Comparison of ENCODE assay signal across 1 cellular context in the genomic region with DNA sequence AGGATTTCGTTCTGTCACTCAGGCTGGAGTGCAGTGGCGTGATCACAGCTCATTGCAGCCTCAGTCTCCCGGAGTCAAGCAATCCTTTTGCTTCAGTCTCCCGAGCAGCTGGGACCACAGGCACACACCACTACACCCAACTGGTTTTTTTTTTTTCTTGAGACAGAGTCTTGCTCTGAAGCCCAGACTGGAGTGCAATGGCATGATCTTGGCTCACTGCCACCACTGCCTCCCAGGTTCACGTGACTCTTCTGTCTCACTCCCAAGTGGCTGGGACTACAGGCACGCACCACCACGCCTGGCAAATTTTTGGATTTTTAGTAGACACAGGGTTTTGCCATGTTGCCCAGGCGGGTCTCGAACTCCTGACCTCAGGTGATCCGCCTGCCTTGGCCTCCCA.
TF ChIP-seq lines count a peak whose summit lies in the region.

No MANE protein-coding gene starts in this region.

TF ChIP-seq in HepG2, 621 proteins besides CTCF, POLR2A, EP300 and RAD21:
- TF ChIP-seq, protein P1, sequence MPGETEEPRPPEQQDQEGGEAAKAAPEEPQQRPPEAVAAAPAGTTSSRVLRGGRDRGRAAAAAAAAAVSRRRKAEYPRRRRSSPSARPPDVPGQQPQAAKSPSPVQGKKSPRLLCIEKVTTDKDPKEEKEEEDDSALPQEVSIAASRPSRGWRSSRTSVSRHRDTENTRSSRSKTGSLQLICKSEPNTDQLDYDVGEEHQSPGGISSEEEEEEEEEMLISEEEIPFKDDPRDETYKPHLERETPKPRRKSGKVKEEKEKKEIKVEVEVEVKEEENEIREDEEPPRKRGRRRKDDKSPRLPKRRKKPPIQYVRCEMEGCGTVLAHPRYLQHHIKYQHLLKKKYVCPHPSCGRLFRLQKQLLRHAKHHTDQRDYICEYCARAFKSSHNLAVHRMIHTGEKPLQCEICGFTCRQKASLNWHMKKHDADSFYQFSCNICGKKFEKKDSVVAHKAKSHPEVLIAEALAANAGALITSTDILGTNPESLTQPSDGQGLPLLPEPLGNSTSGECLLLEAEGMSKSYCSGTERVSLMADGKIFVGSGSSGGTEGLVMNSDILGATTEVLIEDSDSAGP (CRISPR knock-in tag; IDR thresholded peaks at IDR 0.05; ENCODE audit: borderline replicate concordance), result no peak
- TF ChIP-seq, protein P2, sequence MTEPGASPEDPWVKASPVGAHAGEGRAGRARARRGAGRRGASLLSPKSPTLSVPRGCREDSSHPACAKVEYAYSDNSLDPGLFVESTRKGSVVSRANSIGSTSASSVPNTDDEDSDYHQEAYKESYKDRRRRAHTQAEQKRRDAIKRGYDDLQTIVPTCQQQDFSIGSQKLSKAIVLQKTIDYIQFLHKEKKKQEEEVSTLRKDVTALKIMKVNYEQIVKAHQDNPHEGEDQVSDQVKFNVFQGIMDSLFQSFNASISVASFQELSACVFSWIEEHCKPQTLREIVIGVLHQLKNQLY (CRISPR knock-in tag; IDR thresholded peaks at IDR 0.05), result no peak
- TF ChIP-seq CAMTA2 (CRISPR knock-in tag; IDR thresholded peaks at IDR 0.05; ENCODE audit: borderline replicate concordance) (no peak), ZSCAN9 (CRISPR knock-in tag; IDR thresholded peaks at IDR 0.05; ENCODE audit: borderline replicate concordance) (no peak), NFYC (CRISPR knock-in tag; IDR thresholded peaks at IDR 0.05) (no peak), SUZ12 (IDR thresholded peaks at IDR 0.05; ENCODE audit: low read depth, low read length) (no peak), ZFYVE20 (CRISPR knock-in tag; IDR thresholded peaks at IDR 0.05; ENCODE audit: borderline replicate concordance, low read depth) (no peak), PAWR (CRISPR knock-in tag; IDR thresholded peaks at IDR 0.05; ENCODE audit: borderline replicate concordance) (no peak), NR2F1 (CRISPR knock-in tag; IDR thresholded peaks at IDR 0.05) (no peak), CENPT (CRISPR knock-in tag; IDR thresholded peaks at IDR 0.05; ENCODE audit: low read depth) (no peak)
- TF ChIP-seq, protein P3, sequence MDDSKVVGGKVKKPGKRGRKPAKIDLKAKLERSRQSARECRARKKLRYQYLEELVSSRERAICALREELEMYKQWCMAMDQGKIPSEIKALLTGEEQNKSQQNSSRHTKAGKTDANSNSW (CRISPR knock-in tag; IDR thresholded peaks at IDR 0.05; ENCODE audit: borderline replicate concordance), result no peak
- TF ChIP-seq, protein P4, sequence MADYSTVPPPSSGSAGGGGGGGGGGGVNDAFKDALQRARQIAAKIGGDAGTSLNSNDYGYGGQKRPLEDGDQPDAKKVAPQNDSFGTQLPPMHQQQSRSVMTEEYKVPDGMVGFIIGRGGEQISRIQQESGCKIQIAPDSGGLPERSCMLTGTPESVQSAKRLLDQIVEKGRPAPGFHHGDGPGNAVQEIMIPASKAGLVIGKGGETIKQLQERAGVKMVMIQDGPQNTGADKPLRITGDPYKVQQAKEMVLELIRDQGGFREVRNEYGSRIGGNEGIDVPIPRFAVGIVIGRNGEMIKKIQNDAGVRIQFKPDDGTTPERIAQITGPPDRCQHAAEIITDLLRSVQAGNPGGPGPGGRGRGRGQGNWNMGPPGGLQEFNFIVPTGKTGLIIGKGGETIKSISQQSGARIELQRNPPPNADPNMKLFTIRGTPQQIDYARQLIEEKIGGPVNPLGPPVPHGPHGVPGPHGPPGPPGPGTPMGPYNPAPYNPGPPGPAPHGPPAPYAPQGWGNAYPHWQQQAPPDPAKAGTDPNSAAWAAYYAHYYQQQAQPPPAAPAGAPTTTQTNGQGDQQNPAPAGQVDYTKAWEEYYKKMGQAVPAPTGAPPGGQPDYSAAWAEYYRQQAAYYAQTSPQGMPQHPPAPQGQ (CRISPR knock-in tag; IDR thresholded peaks at IDR 0.05; ENCODE audit: borderline replicate concordance), result no peak
